ENCODE assay signal across 14 cellular contexts in genomic region chr14:90678846-90679362, GRCh38.
"Had no signal": no experiment of that assay in that cellular context is flagged by ENCODE, and none has a peak within 500 bp of the region (broad histone marks: within the 10 kb centered on the region; RNA-seq: fewer than 3 reads in every experiment).

No MANE protein-coding gene starts in this region.

- ATAC-seq: right cardiac atrium had no signal

- H3K27ac ChIP-seq: prostate gland, suprapubic skin had no signal

- H3K27me3 ChIP-seq: suprapubic skin had no signal

- H3K4me1 ChIP-seq: prostate gland had no signal

- DNase-seq: activated CD4-positive, alpha-beta T cell treated with anti-CD3 and anti-CD28 coated beads for 1 hour; activated CD8-positive, alpha-beta memory T cell treated with anti-CD3 and anti-CD28 coated beads, Interleukin-2, amount 50 U/mL, for 48 hours; glutamatergic neuron; hypothalamus; kidney glomerular epithelial cell; right cardiac atrium; stimulated activated CD4-positive, alpha-beta T cell treated with anti-CD3 and anti-CD28 coated beads, Interleukin-4, amount 100 ng/mL, for 4 hours; stimulated activated CD8-positive, alpha-beta memory T cell treated with anti-CD3 and anti-CD28 coated beads, Interleukin-4, amount 100 ng/mL, for 48 hours; stimulated activated naive CD4-positive, alpha-beta T cell treated with Interleukin-2 at 50 U/mL for 16 hours; T-helper 9 cell had no signal

- H3K4me3 ChIP-seq: prostate gland, skin epidermis, suprapubic skin had no signal

- H3K36me3 ChIP-seq: prostate gland, suprapubic skin had no signal

- H3K9me3 ChIP-seq: prostate gland, suprapubic skin had no signal

- H3K27me3 Mint-ChIP-seq: type B pancreatic cell had no signal

- H3K9me3 Mint-ChIP-seq: type B pancreatic cell had no signal

- H3K4me3 Mint-ChIP-seq: type B pancreatic cell had no signal
